In genomic region chr11:66632952-66633351, GRCh38 we compare ENCODE assay signal across 33 cellular contexts. TPM values are rescaled to one million over a fixed set of nuclear protein-coding genes. Genes with fewer than 3 reads are reported as not detected.
"Had no signal": no experiment of that assay in that cellular context is flagged by ENCODE, and none has a peak within 500 bp of the region (broad histone marks: within the 10 kb centered on the region; RNA-seq: fewer than 3 reads in every experiment).

No MANE protein-coding gene starts in this region.

- DNase-seq: hypothalamus; immature natural killer cell; kidney; left colon; left lung; lower lobe of right lung; mammary epithelial cell; mesendoderm; naive B cell; natural killer cell; nephron progenitor cell; occipital lobe; ovary; retina; sigmoid colon; small intestine; spleen; stimulated activated CD4-positive, alpha-beta T cell treated with anti-CD3 and anti-CD28 coated beads, Interleukin-4, amount 100 ng/mL, for 24 hours; stimulated activated naive CD4-positive, alpha-beta T cell; tibial artery; trophoblast cell; upper lobe of right lung had no signal

- FAIRE-seq: islet of Langerhans, kidney, small intestine, urothelium cell line had no signal

- H3K9me3 ChIP-seq: left lung, lower lobe of right lung, neutrophil, ovary, prostate gland, sigmoid colon, spleen, suprapubic skin, thoracic aorta, tibial artery, upper lobe of right lung had no signal

- H3K4me2 ChIP-seq: neural progenitor cell had no signal

- H3K4me3 Mint-ChIP-seq: immature natural killer cell; mesothelial cell of epicardium; natural killer cell; nephron progenitor cell; neural progenitor cell; stimulated activated effector memory CD8-positive, alpha-beta T cell treated with anti-CD3 and anti-CD28 coated beads, Interleukin-12 subunit alpha, Interleukin-12 subunit beta, amount 100 ng/mL, for 72 hours; stimulated activated naive CD8-positive, alpha-beta T cell treated with anti-CD3 and anti-CD28 coated beads, Interleukin-15, Interleukin-2, amounts not matched to agents 100 ng/mL and 50 ng/mL, for 24 hours had no signal

- H3K27ac Mint-ChIP-seq: mesothelial cell of epicardium; nephron progenitor cell; neural progenitor cell; stimulated activated naive CD8-positive, alpha-beta T cell treated with anti-CD3 and anti-CD28 coated beads, Interleukin-15, Interleukin-2, amounts not matched to agents 100 ng/mL and 50 ng/mL, for 24 hours had no signal

- H3K27me3 Mint-ChIP-seq: naive B cell; stimulated activated naive CD8-positive, alpha-beta T cell treated with anti-CD3 and anti-CD28 coated beads, Interleukin-15, Interleukin-2, amounts not matched to agents 100 ng/mL and 50 ng/mL, for 24 hours had no signal

- H3K36me3 ChIP-seq: ovary, prostate gland had no signal

- H3K27me3 ChIP-seq: left lung, neural progenitor cell, neutrophil, ovary, sigmoid colon, spleen, suprapubic skin, tibial artery, upper lobe of right lung had no signal

- H3K4me3 ChIP-seq: left lung, lower lobe of right lung, neural progenitor cell, ovary, prostate gland, sigmoid colon, spleen, suprapubic skin, thoracic aorta, tibial artery, upper lobe of right lung had no signal

- H3K27ac ChIP-seq: left lung, lower lobe of right lung, neural progenitor cell, neutrophil, ovary, prostate gland, spleen, suprapubic skin, thoracic aorta, tibial artery, upper lobe of right lung had no signal

- H3K9ac ChIP-seq: neural progenitor cell had no signal

- ATAC-seq: left colon; left lung; lower lobe of right lung; natural killer cell; right cardiac atrium; stimulated activated effector memory CD8-positive, alpha-beta T cell treated with anti-CD3 and anti-CD28 coated beads, Interleukin-12 subunit alpha, Interleukin-12 subunit beta, amount 100 ng/mL, for 72 hours; upper lobe of right lung had no signal

- H2AFZ ChIP-seq: neural progenitor cell had no signal

- H3K9me3 Mint-ChIP-seq: immature natural killer cell; mesothelial cell of epicardium; naive B cell; natural killer cell; neural progenitor cell; stimulated activated effector memory CD8-positive, alpha-beta T cell treated with anti-CD3 and anti-CD28 coated beads, Interleukin-12 subunit alpha, Interleukin-12 subunit beta, amount 100 ng/mL, for 72 hours; stimulated activated naive CD8-positive, alpha-beta T cell treated with anti-CD3 and anti-CD28 coated beads, Interleukin-15, Interleukin-2, amounts not matched to agents 100 ng/mL and 50 ng/mL, for 24 hours had no signal

- H3K4me1 ChIP-seq: prostate gland had no signal

RNA-seq across cellular contexts. Expression of gene CCDC87, which starts 40.1 kb away (rescaled TPM):
- polyA plus RNA-seq: immature natural killer cell had no signal
